8 cellular contexts compared by ENCODE assay signal in genomic region chr15:82805994-82806406, GRCh38.
DNase-seq lines count a peak whose midpoint lies in the region; ATAC-seq lines count a peak whose summit lies in the region.

TSS of gene FSD2 (minus strand) at chr15:82806069. CDS start at chr15:82787390, 18,679 bp downstream.

- DNase-seq in MV-4-11 (lab: John Stamatoyannopoulos, UW), result peak; percentile 86
- peak; percentile 41 for DNase-seq in medulla oblongata (ENCODE audit: extremely low spot score)
- no peak for DNase-seq in stimulated activated naive CD8-positive, alpha-beta T cell treated with anti-CD3 and anti-CD28 coated beads, Interleukin-15, amount 100 ng/mL, for 72 hours
- no peak for DNase-seq in D341Med (ENCODE audit: low spot score)
- DNase-seq in NCI-H1105 treated with DMSO at 0.1 percent for 48 hours (lab: John Stamatoyannopoulos, UW), result no peak
- DNase-seq in activated CD4-positive, alpha-beta T cell treated with anti-CD3 and anti-CD28 coated beads, Interleukin-2, amount 50 U/mL, for 4 hours, result no peak

- H3K9me3 Mint-ChIP-seq in stimulated activated naive CD8-positive, alpha-beta T cell treated with anti-CD3 and anti-CD28 coated beads, Interleukin-15, amount 100 ng/mL, for 72 hours, result no peaks in the 10 kb centered on the region

- H3K27me3 Mint-ChIP-seq in stimulated activated naive CD8-positive, alpha-beta T cell treated with anti-CD3 and anti-CD28 coated beads, Interleukin-15, amount 100 ng/mL, for 72 hours, result peaks cover 24% of the 10 kb centered on the region

- H3K27ac Mint-ChIP-seq in stimulated activated naive CD8-positive, alpha-beta T cell treated with anti-CD3 and anti-CD28 coated beads, Interleukin-15, amount 100 ng/mL, for 72 hours, result no peak within 1 kb of the TSS

- peak; percentile 33 for ATAC-seq in GM18520 (IDR thresholded peaks at IDR 0.05; ENCODE audit: unreplicated experiment)
- ATAC-seq in HG02588 (IDR thresholded peaks at IDR 0.05; ENCODE audit: unreplicated experiment), result peak; percentile 39
- no peak for ATAC-seq in stimulated activated naive CD8-positive, alpha-beta T cell treated with anti-CD3 and anti-CD28 coated beads, Interleukin-15, amount 100 ng/mL, for 72 hours

- H3K4me1 Mint-ChIP-seq in stimulated activated naive CD8-positive, alpha-beta T cell treated with anti-CD3 and anti-CD28 coated beads, Interleukin-15, amount 100 ng/mL, for 72 hours, result peaks cover 15% of the 10 kb centered on the region

- H3K4me3 Mint-ChIP-seq in stimulated activated naive CD8-positive, alpha-beta T cell treated with anti-CD3 and anti-CD28 coated beads, Interleukin-15, amount 100 ng/mL, for 72 hours, result no peak within 1 kb of the TSS

Comparison
In these comparisons a context has a peak if more than half of its experiments do, and no peak if none do; other contexts are left out.
1. DNase-seq: peak in MV-4-11 (single experiment) and medulla oblongata (single experiment); none in stimulated activated naive CD8-positive, alpha-beta T cell treated with anti-CD3 and anti-CD28 coated beads, Interleukin-15, amount 100 ng/mL, for 72 hours (0 of 2), D341Med (single experiment), NCI-H1105 treated with DMSO at 0.1 percent for 48 hours (single experiment) and activated CD4-positive, alpha-beta T cell treated with anti-CD3 and anti-CD28 coated beads, Interleukin-2, amount 50 U/mL, for 4 hours (0 of 2).